In genomic region chr9:115884846-115885245, GRCh38 we compare ENCODE assay signal across 22 cellular contexts.
DNase-seq lines count a peak whose midpoint lies in the region; TF ChIP-seq lines count a peak whose summit lies in the region.
"Had no signal": no experiment of that assay in that cellular context is flagged by ENCODE, and none has a peak within 500 bp of the region (broad histone marks: within the 10 kb centered on the region; RNA-seq: fewer than 3 reads in every experiment).

No MANE protein-coding gene starts in this region.

- H3K27me3 ChIP-seq in adipocyte (replicated peaks; ENCODE audit: control insufficient read depth, insufficient read depth, low read length), result no peaks in the 10 kb centered on the region
- no peaks in the 10 kb centered on the region for H3K27me3 ChIP-seq in endodermal cell (ENCODE audit: control insufficient read depth, insufficient read depth, low read length, poor library complexity, severe bottlenecking)
- H3K27me3 ChIP-seq in transverse colon, result no peaks in the 10 kb centered on the region

- TF ChIP-seq EP300 in transverse colon (IDR thresholded peaks at IDR 0.05; ENCODE audit: low read depth), result no peak

- TF ChIP-seq CTCF in AG10803 (conservative IDR thresholded peaks at IDR 0.05; ENCODE audit: low read length), result no peak
- no peak for TF ChIP-seq CTCF in endodermal cell (conservative IDR thresholded peaks at IDR 0.05)
- no peak for TF ChIP-seq CTCF in transverse colon (IDR thresholded peaks at IDR 0.05)

- no peaks in the 10 kb centered on the region for H3K36me3 Mint-ChIP-seq in endodermal cell (ENCODE audit: low read depth)

- no peak for TF ChIP-seq POLR2A in transverse colon (IDR thresholded peaks at IDR 0.05)

- in situ Hi-C loops in transverse colon (cut with MboI; ENCODE audit: low pct_ligation_motif_present in 1 of 4, low pct_unique_long_range_greater_than_20kb in 1 of 4, low sequenced_read_pairs in 3 of 4), result loop anchor here in 1 of 4 donors (25.0 kb wide), 1 partner anchor 777 kb away; no protein-coding TSS in a partner anchor

- H3K27ac ChIP-seq in endodermal cell (ENCODE audit: low read depth, low read length), result no peak overlapping the region
- no peak overlapping the region for H3K27ac ChIP-seq in transverse colon
- H3K27ac ChIP-seq: C4-2B had no signal

- WGBS in endodermal cell (ENCODE audit: insufficient coverage in 1 of 2, insufficient read length in 1 of 2), 2 experiments, result 75 to 84% methylated on average over 2 of the region's 2 CpGs
- 50 to 75% methylated on average over 2 of the region's 2 CpGs for WGBS in transverse colon (ENCODE audit: low coverage in 1 of 2), 2 donors

- no peaks in the 10 kb centered on the region for H3K9me3 ChIP-seq in adipocyte (ENCODE audit: control insufficient read depth, low read length)
- H3K9me3 ChIP-seq in endodermal cell (ENCODE audit: control insufficient read depth, low read length), result no peaks in the 10 kb centered on the region
- H3K9me3 ChIP-seq in transverse colon, result no peaks in the 10 kb centered on the region

- H3K4me1 ChIP-seq in adipocyte (ENCODE audit: control insufficient read depth, insufficient read depth, low read length) (peaks cover 19% of the 10 kb centered on the region), endodermal cell (ENCODE audit: control insufficient read depth, insufficient read depth, low read length) (no peaks in the 10 kb centered on the region), transverse colon (no peaks in the 10 kb centered on the region)

- no peak overlapping the region for H3K9ac ChIP-seq in adipocyte (ENCODE audit: low read length)
- no peak overlapping the region for H3K9ac ChIP-seq in endodermal cell (ENCODE audit: extremely low read depth, low read length, poor library complexity, severe bottlenecking)

- H3K27ac Mint-ChIP-seq in endodermal cell, result no peak overlapping the region
- H3K27ac Mint-ChIP-seq: H9, HFFc6 had no signal

- H3K4me3 ChIP-seq in AG10803 (ENCODE audit: low read length), result no peak overlapping the region
- H3K4me3 ChIP-seq in adipocyte (ENCODE audit: low read length), result no peak overlapping the region
- H3K4me3 ChIP-seq in endodermal cell (ENCODE audit: low read length), result no peak overlapping the region
- H3K4me3 ChIP-seq in transverse colon, result no peak overlapping the region

- intact Hi-C loops in transverse colon (cut with DNase I; ENCODE audit: low total_unique reads), result no loop called here

- no peaks in the 10 kb centered on the region for H3K27me3 Mint-ChIP-seq in endodermal cell (ENCODE audit: insufficient read depth)

- no peak overlapping the region for H3K4me3 Mint-ChIP-seq in endodermal cell
- H3K4me3 Mint-ChIP-seq: H9, HFFc6 had no signal

- DNase-seq in AG10803 (ENCODE audit: low read depth) (peak; percentile 39), adipocyte (ENCODE audit: low read depth) (peak; percentile 25), fibroblast of gingiva (ENCODE audit: low read depth) (peak; percentile 28), renal cortical epithelial cell (ENCODE audit: low read depth) (peak; percentile 34), NCI-H82 (lab: John Stamatoyannopoulos, UW) (no peak), endodermal cell (no peak), DMS153 (lab: John Stamatoyannopoulos, UW) (no peak), transverse colon (no peak)
- DNase-seq: DMS53; EL; GF-D8; H9; HFFc6; KBM-7; NCI-H1092; NCI-H1436; NCI-H187 treated with DMSO at 0.1 percent for 48 hours; NCI-H2107; NCI-H748 treated with DMSO at 0.1 percent for 48 hours; NK-92 treated with Interleukin-12 subunit alpha and Interleukin-12 subunit beta, amount 100 ng/mL, for 24 hours; SIG-M5 had no signal

- H3K36me3 ChIP-seq in adipocyte (ENCODE audit: control insufficient read depth, insufficient read depth, low read length, severe bottlenecking) (no peaks in the 10 kb centered on the region), endodermal cell (ENCODE audit: control insufficient read depth, insufficient read depth, low read length) (no peaks in the 10 kb centered on the region), transverse colon (no peaks in the 10 kb centered on the region)

- peaks cover 13% of the 10 kb centered on the region for H3K4me1 Mint-ChIP-seq in endodermal cell

- no peaks in the 10 kb centered on the region for H3K9me3 Mint-ChIP-seq in endodermal cell
- H3K9me3 Mint-ChIP-seq: H9, HFFc6 had no signal

Comparison
In these comparisons a context has a peak if more than half of its experiments do, and no peak if none do; other contexts are left out.
1. DNase-seq: peak in AG10803 (single experiment), adipocyte (single experiment), fibroblast of gingiva (single experiment) and renal cortical epithelial cell (single experiment); none in NCI-H82 (single experiment), endodermal cell (single experiment), DMS153 (single experiment) and transverse colon (single experiment).